8 cellular contexts compared by ENCODE assay signal in the genomic region with DNA sequence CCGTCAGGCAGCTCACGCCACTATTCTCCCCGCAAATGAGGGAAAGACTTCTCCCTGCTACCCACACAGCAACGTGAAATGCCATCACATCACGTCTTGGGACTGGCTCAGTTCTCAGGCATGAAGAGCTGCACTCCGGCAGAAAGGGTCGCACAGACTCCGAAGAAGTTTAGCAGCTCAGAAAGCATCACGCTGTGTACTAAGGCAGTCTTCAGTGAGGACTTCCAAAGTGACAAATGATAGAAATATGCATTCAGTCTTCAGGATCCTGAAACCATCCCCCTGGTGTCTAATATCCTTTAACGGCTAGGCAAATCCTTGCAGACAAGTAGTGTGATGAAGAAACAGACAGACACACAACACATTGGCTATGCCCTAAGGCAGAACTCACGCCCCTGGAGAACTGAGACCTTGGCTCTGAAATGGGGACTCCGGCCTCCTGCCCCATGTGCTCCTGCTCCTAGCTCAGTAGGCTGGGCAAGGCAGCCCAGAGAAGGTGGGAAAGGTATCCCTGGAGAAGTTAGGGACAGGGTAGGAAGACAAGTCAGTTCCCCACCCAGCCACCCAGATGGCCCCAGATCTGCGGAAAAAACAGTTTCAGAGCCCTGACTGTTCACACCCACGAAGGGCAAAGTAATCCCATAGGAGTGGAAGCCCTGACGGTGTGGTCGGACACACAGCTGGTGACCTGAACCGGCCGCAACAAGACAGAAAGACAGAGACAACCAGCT. TPM values are rescaled to one million over a fixed set of nuclear protein-coding genes. Genes with fewer than 3 reads are reported as not detected.
A peak's percentile ranks its signal among the peaks of the same experiment; 100 is the strongest.
DNase-seq lines count a peak whose midpoint lies in the region; ATAC-seq and TF ChIP-seq lines count a peak whose summit lies in the region.

No MANE protein-coding gene starts in this region.

- TF ChIP-seq CTCF in tibial artery (IDR thresholded peaks at IDR 0.05) = peak; percentile 4 to 5

- H3K4me3 ChIP-seq in tibial artery = peak overlapping the region; percentile 69 to 85

- peak overlapping the region; percentile 79 for H3K27ac Mint-ChIP-seq in activated CD4-positive, alpha-beta T cell treated with anti-CD3 and anti-CD28 coated beads, Interleukin-2, amount 10 ng/mL, durations not matched to agents 24 days and 14 days
- peak overlapping the region; percentile 76 for H3K27ac Mint-ChIP-seq in activated naive CD8-positive, alpha-beta T cell

- H3K27me3 ChIP-seq in tibial artery = no peaks in the 10 kb centered on the region

- no peaks in the 10 kb centered on the region for H3K9me3 ChIP-seq in tibial artery

- H3K27me3 Mint-ChIP-seq in activated CD4-positive, alpha-beta T cell treated with anti-CD3 and anti-CD28 coated beads, Interleukin-2, amount 10 ng/mL, durations not matched to agents 24 days and 14 days = no peaks in the 10 kb centered on the region
- no peaks in the 10 kb centered on the region for H3K27me3 Mint-ChIP-seq in activated naive CD8-positive, alpha-beta T cell

- peak overlapping the region; percentile 89 for H3K4me3 Mint-ChIP-seq in activated CD4-positive, alpha-beta T cell treated with anti-CD3 and anti-CD28 coated beads, Interleukin-2, amount 10 ng/mL, durations not matched to agents 24 days and 14 days
- H3K4me3 Mint-ChIP-seq in activated naive CD8-positive, alpha-beta T cell = peak overlapping the region; percentile 93

- peaks cover 52% of the 10 kb centered on the region for H3K4me1 Mint-ChIP-seq in activated CD4-positive, alpha-beta T cell treated with anti-CD3 and anti-CD28 coated beads, Interleukin-2, amount 10 ng/mL, durations not matched to agents 24 days and 14 days
- H3K4me1 Mint-ChIP-seq in activated naive CD8-positive, alpha-beta T cell (ENCODE audit: low read depth) = peaks cover 44% of the 10 kb centered on the region

- H3K36me3 ChIP-seq in tibial artery = no peaks in the 10 kb centered on the region

- no peak for TF ChIP-seq POLR2A in GM18505 (IDR thresholded peaks at IDR 0.05; ENCODE audit: borderline replicate concordance, extremely low read depth, insufficient read depth, insufficient read length)

- H3K27ac ChIP-seq in tibial artery = peak overlapping the region; percentile 99 to 100

- no peaks in the 10 kb centered on the region for H3K9me3 Mint-ChIP-seq in activated CD4-positive, alpha-beta T cell treated with anti-CD3 and anti-CD28 coated beads, Interleukin-2, amount 10 ng/mL, durations not matched to agents 24 days and 14 days
- no peaks in the 10 kb centered on the region for H3K9me3 Mint-ChIP-seq in activated naive CD8-positive, alpha-beta T cell (ENCODE audit: low read depth)

- H3K4me1 ChIP-seq in tibial artery = peaks cover 0 to 43% (median 33%) of the 10 kb centered on the region in 4 donors

- ATAC-seq in HG02678 (IDR thresholded peaks at IDR 0.05; ENCODE audit: unreplicated experiment) (no peak), HG03432 (IDR thresholded peaks at IDR 0.05; ENCODE audit: unreplicated experiment) (no peak), GM18505 (IDR thresholded peaks at IDR 0.05; ENCODE audit: unreplicated experiment) (no peak)

- intact Hi-C loops in activated CD4-positive, alpha-beta T cell treated with anti-CD3 and anti-CD28 coated beads, Interleukin-2, amount 10 ng/mL, durations not matched to agents 24 days and 14 days (cut with micrococcal nuclease) = loop anchor here (2.0 to 10.0 kb wide), 4 partner anchors 98 to 277 kb away; no protein-coding TSS in a partner anchor
- intact Hi-C loops in tibial artery (cut with DNase I; ENCODE audit: low total_unique reads) = no loop called here

- peaks cover 19% of the 10 kb centered on the region for H3K36me3 Mint-ChIP-seq in activated CD4-positive, alpha-beta T cell treated with anti-CD3 and anti-CD28 coated beads, Interleukin-2, amount 10 ng/mL, durations not matched to agents 24 days and 14 days (ENCODE audit: low read depth)
- peaks cover 3% of the 10 kb centered on the region for H3K36me3 Mint-ChIP-seq in activated naive CD8-positive, alpha-beta T cell

- peak; percentile 73 for DNase-seq in activated CD4-positive, alpha-beta T cell treated with anti-CD3 and anti-CD28 coated beads, Interleukin-2, amount 10 ng/mL, durations not matched to agents 24 days and 14 days
- DNase-seq in activated CD4-positive, alpha-beta T cell treated with anti-CD3 and anti-CD28 coated beads for 48 hours = no peak
- DNase-seq in left kidney (ENCODE audit: low read depth, low spot score) = peak; percentile 24
- DNase-seq in tibial artery = peak; percentile 38 to 72

RNA-seq across cellular contexts. Expression of gene XYLT1, which starts 1.6 kb away (rescaled TPM):
- total RNA-seq in activated CD4-positive, alpha-beta T cell treated with anti-CD3 and anti-CD28 coated beads, Interleukin-2, amount 10 ng/mL, durations not matched to agents 24 days and 14 days = 13.0 and 14.7 TPM in 2 replicates
